12 cellular contexts compared by ENCODE assay signal in genomic region chr13:110625771-110626321, GRCh38. TPM values are rescaled to one million over a fixed set of nuclear protein-coding genes. Genes with fewer than 3 reads are reported as not detected.
DNase-seq lines count a peak whose midpoint lies in the region; ATAC-seq and TF ChIP-seq lines count a peak whose summit lies in the region.
"Had no signal": no experiment of that assay in that cellular context is flagged by ENCODE, and none has a peak within 500 bp of the region (broad histone marks: within the 10 kb centered on the region; RNA-seq: fewer than 3 reads in every experiment).

No MANE protein-coding gene starts in this region.

- H3K9ac ChIP-seq in stomach smooth muscle (ENCODE audit: low read length in 2 of 2): peak overlapping the region in 1 of 2 donors; percentile 13

- no peak for DNase-seq in T-helper 2 cell treated with Interferon-gamma antibody and Interleukin-4, amounts not matched to agents 5 μg/mL and 100 μg/mL, for 36 hours (ENCODE audit: low spot score)
- DNase-seq in T-helper 2 cell: no peak
- DNase-seq in activated CD4-positive, alpha-beta memory T cell treated with anti-CD3 and anti-CD28 coated beads, Interleukin-2, amount 10 ng/mL, durations not matched to agents 7 days and 5 days: no peak
- DNase-seq in mucosa of descending colon: peak; percentile 82 to 87 (median 87)
- DNase-seq in activated CD4-positive, alpha-beta T cell treated with anti-CD3 and anti-CD28 coated beads, Interleukin-2, amount 10 ng/mL, durations not matched to agents 24 days and 14 days: no peak
- DNase-seq in activated CD4-positive, alpha-beta T cell treated with anti-CD3 and anti-CD28 coated beads, Interleukin-2, amount 50 U/mL, for 48 hours: no peak
- DNase-seq: activated CD4-positive, CD25-positive, alpha-beta regulatory T cell; DMS 273 treated with DMSO at 0.1 percent for 48 hours; hypothalamus had no signal

- no peak for TF ChIP-seq CTCF in mucosa of descending colon (IDR thresholded peaks at IDR 0.05)

- no peaks in the 10 kb centered on the region for H3K36me3 ChIP-seq in mucosa of descending colon (ENCODE audit: low read depth)
- H3K36me3 ChIP-seq in stomach smooth muscle (ENCODE audit: control insufficient read depth in 2 of 2, insufficient read depth in 2 of 2, low read length in 2 of 2): peaks cover 14 to 34% of the 10 kb centered on the region in 2 donors

- POLR2A ChIA-PET in activated CD4-positive, alpha-beta memory T cell treated with anti-CD3 and anti-CD28 coated beads, Interleukin-2, amount 10 ng/mL, durations not matched to agents 7 days and 5 days (lab: Charles Lee): no interaction called here

- no peaks in the 10 kb centered on the region for H3K27me3 ChIP-seq in stomach smooth muscle (ENCODE audit: control insufficient read depth in 1 of 2, insufficient read depth in 2 of 2, low read length in 2 of 2)

- no peak overlapping the region for H3K4me3 Mint-ChIP-seq in T-helper 2 cell treated with Interferon-gamma antibody and Interleukin-4, amounts not matched to agents 5 μg/mL and 100 μg/mL, for 36 hours
- no peak overlapping the region for H3K4me3 Mint-ChIP-seq in activated CD4-positive, alpha-beta memory T cell treated with anti-CD3 and anti-CD28 coated beads, Interleukin-2, amount 10 ng/mL, durations not matched to agents 7 days and 5 days
- no peak overlapping the region for H3K4me3 Mint-ChIP-seq in activated CD4-positive, alpha-beta T cell treated with anti-CD3 and anti-CD28 coated beads, Interleukin-2, amount 10 ng/mL, durations not matched to agents 24 days and 14 days

- peak overlapping the region; percentile 58 for H3K27ac ChIP-seq in stomach smooth muscle (ENCODE audit: low read length)
- H3K27ac ChIP-seq: A549 had no signal

- H3K27me3 Mint-ChIP-seq in T-helper 2 cell treated with Interferon-gamma antibody and Interleukin-4, amounts not matched to agents 5 μg/mL and 100 μg/mL, for 36 hours (ENCODE audit: low read depth): no peaks in the 10 kb centered on the region
- no peaks in the 10 kb centered on the region for H3K27me3 Mint-ChIP-seq in activated CD4-positive, alpha-beta memory T cell treated with anti-CD3 and anti-CD28 coated beads, Interleukin-2, amount 10 ng/mL, durations not matched to agents 7 days and 5 days
- no peaks in the 10 kb centered on the region for H3K27me3 Mint-ChIP-seq in activated CD4-positive, alpha-beta T cell treated with anti-CD3 and anti-CD28 coated beads, Interleukin-2, amount 10 ng/mL, durations not matched to agents 24 days and 14 days

- CTCF ChIA-PET in activated CD4-positive, alpha-beta memory T cell treated with anti-CD3 and anti-CD28 coated beads, Interleukin-2, amount 10 ng/mL, durations not matched to agents 7 days and 5 days (lab: Charles Lee): no interaction called here

- peaks cover 13% of the 10 kb centered on the region for H3K36me3 Mint-ChIP-seq in T-helper 2 cell treated with Interferon-gamma antibody and Interleukin-4, amounts not matched to agents 5 μg/mL and 100 μg/mL, for 36 hours (ENCODE audit: low read depth)
- peaks cover 34% of the 10 kb centered on the region for H3K36me3 Mint-ChIP-seq in activated CD4-positive, alpha-beta memory T cell treated with anti-CD3 and anti-CD28 coated beads, Interleukin-2, amount 10 ng/mL, durations not matched to agents 7 days and 5 days (ENCODE audit: low read depth)
- peaks cover 33% of the 10 kb centered on the region for H3K36me3 Mint-ChIP-seq in activated CD4-positive, alpha-beta T cell treated with anti-CD3 and anti-CD28 coated beads, Interleukin-2, amount 10 ng/mL, durations not matched to agents 24 days and 14 days (ENCODE audit: low read depth)

- H3K27ac Mint-ChIP-seq in T-helper 2 cell treated with Interferon-gamma antibody and Interleukin-4, amounts not matched to agents 5 μg/mL and 100 μg/mL, for 36 hours: peak overlapping the region; percentile 28
- H3K27ac Mint-ChIP-seq in activated CD4-positive, alpha-beta memory T cell treated with anti-CD3 and anti-CD28 coated beads, Interleukin-2, amount 10 ng/mL, durations not matched to agents 7 days and 5 days: peak overlapping the region; percentile 11
- H3K27ac Mint-ChIP-seq in activated CD4-positive, alpha-beta T cell treated with anti-CD3 and anti-CD28 coated beads, Interleukin-2, amount 10 ng/mL, durations not matched to agents 24 days and 14 days: no peak overlapping the region

- ATAC-seq in mucosa of descending colon (peak; percentile 99), HG02885 (IDR thresholded peaks at IDR 0.05; ENCODE audit: poor library complexity, unreplicated experiment) (no peak)

- H3K9me3 ChIP-seq in mucosa of descending colon (no peaks in the 10 kb centered on the region), stomach smooth muscle (ENCODE audit: control insufficient read depth in 2 of 2, low read length in 2 of 2) (no peaks in the 10 kb centered on the region)
- H3K9me3 ChIP-seq: A549 had no signal

- peaks cover 16% of the 10 kb centered on the region for H3K4me1 Mint-ChIP-seq in T-helper 2 cell treated with Interferon-gamma antibody and Interleukin-4, amounts not matched to agents 5 μg/mL and 100 μg/mL, for 36 hours (ENCODE audit: low read depth)
- H3K4me1 Mint-ChIP-seq in activated CD4-positive, alpha-beta memory T cell treated with anti-CD3 and anti-CD28 coated beads, Interleukin-2, amount 10 ng/mL, durations not matched to agents 7 days and 5 days: peaks cover 29% of the 10 kb centered on the region
- H3K4me1 Mint-ChIP-seq in activated CD4-positive, alpha-beta T cell treated with anti-CD3 and anti-CD28 coated beads, Interleukin-2, amount 10 ng/mL, durations not matched to agents 24 days and 14 days: peaks cover 31% of the 10 kb centered on the region

- H3K9me3 Mint-ChIP-seq in T-helper 2 cell treated with Interferon-gamma antibody and Interleukin-4, amounts not matched to agents 5 μg/mL and 100 μg/mL, for 36 hours: no peaks in the 10 kb centered on the region
- no peaks in the 10 kb centered on the region for H3K9me3 Mint-ChIP-seq in activated CD4-positive, alpha-beta memory T cell treated with anti-CD3 and anti-CD28 coated beads, Interleukin-2, amount 10 ng/mL, durations not matched to agents 7 days and 5 days
- H3K9me3 Mint-ChIP-seq in activated CD4-positive, alpha-beta T cell treated with anti-CD3 and anti-CD28 coated beads, Interleukin-2, amount 10 ng/mL, durations not matched to agents 24 days and 14 days: no peaks in the 10 kb centered on the region

- no peak overlapping the region for H3K4me3 ChIP-seq in mucosa of descending colon
- peak overlapping the region in 1 of 2 donors; percentile 35 for H3K4me3 ChIP-seq in stomach smooth muscle (ENCODE audit: low read length in 2 of 2)
- H3K4me3 ChIP-seq: A549 had no signal

- H3K4me1 ChIP-seq in mucosa of descending colon (ENCODE audit: low read depth) (peaks cover 17% of the 10 kb centered on the region), stomach smooth muscle (ENCODE audit: control insufficient read depth, insufficient read depth, low read length) (peaks cover 57% of the 10 kb centered on the region)
- H3K4me1 ChIP-seq: A549 had no signal

- intact Hi-C loops in mucosa of descending colon (cut with DNase I, micrococcal nuclease): no loop called here
- intact Hi-C loops in activated CD4-positive, alpha-beta T cell treated with anti-CD3 and anti-CD28 coated beads, Interleukin-2, amount 10 ng/mL, durations not matched to agents 24 days and 14 days (cut with micrococcal nuclease): no loop called here

RNA-seq across cellular contexts. Expression of gene NAXD, which starts 10.5 kb away (rescaled TPM):
- total RNA-seq in activated CD4-positive, alpha-beta memory T cell treated with anti-CD3 and anti-CD28 coated beads, Interleukin-2, amount 10 ng/mL, durations not matched to agents 7 days and 5 days: 10 to 100 TPM; 29.6 to 30.8 TPM
- 10 to 100 TPM; 32.8 to 49.6 (median 38.8) TPM for total RNA-seq in mucosa of descending colon
- 20.6 and 23.7 TPM in 2 replicates for total RNA-seq in activated CD4-positive, alpha-beta T cell treated with anti-CD3 and anti-CD28 coated beads, Interleukin-2, amount 10 ng/mL, durations not matched to agents 24 days and 14 days

Comparison
In these comparisons a context has a peak if more than half of its experiments do, and no peak if none do; other contexts are left out.
1. DNase-seq: peak in mucosa of descending colon (3 of 3); none in T-helper 2 cell treated with Interferon-gamma antibody and Interleukin-4, amounts not matched to agents 5 μg/mL and 100 μg/mL, for 36 hours (single experiment), T-helper 2 cell (0 of 5), activated CD4-positive, alpha-beta memory T cell treated with anti-CD3 and anti-CD28 coated beads, Interleukin-2, amount 10 ng/mL, durations not matched to agents 7 days and 5 days (single experiment), activated CD4-positive, alpha-beta T cell treated with anti-CD3 and anti-CD28 coated beads, Interleukin-2, amount 10 ng/mL, durations not matched to agents 24 days and 14 days (single experiment) and activated CD4-positive, alpha-beta T cell treated with anti-CD3 and anti-CD28 coated beads, Interleukin-2, amount 50 U/mL, for 48 hours (0 of 2).